22 cellular contexts compared by ENCODE assay signal in the genomic region with DNA sequence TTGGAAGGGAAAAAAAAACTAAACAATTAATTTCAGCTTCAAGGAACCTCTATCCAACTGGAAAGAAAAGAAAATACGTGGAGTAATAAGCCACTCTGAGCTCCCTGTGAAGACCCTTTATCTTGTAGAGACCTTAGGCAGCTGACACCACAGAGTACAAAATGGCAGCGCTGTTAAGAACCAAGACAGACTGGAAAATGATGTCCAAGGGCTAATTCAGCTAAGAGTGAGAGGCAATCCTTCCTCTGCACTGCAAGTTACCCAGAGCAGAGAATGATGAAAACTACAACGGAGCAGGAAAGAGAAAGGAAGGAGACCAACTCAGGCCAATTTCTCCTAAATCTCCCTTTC. TPM values are rescaled to one million over a fixed set of nuclear protein-coding genes. Genes with fewer than 3 reads are reported as not detected.
A peak's percentile ranks its signal among the peaks of the same experiment; 100 is the strongest.
DNase-seq lines count a peak whose midpoint lies in the region; ATAC-seq and TF ChIP-seq lines count a peak whose summit lies in the region.
"Had no signal": no experiment of that assay in that cellular context is flagged by ENCODE, and none has a peak within 500 bp of the region (broad histone marks: within the 10 kb centered on the region; RNA-seq: fewer than 3 reads in every experiment).

No MANE protein-coding gene starts in this region.

- BruUV-seq in PC-3 (replicated peaks; lab: Mats Ljungman, UMichigan) = no TSS peak

- H3K9me3 Mint-ChIP-seq in activated naive CD4-positive, alpha-beta T cell treated with anti-CD3 and anti-CD28 coated beads, Interleukin-2, amount 50 U/mL, for 24 hours = peaks cover 7% of the 10 kb centered on the region
- H3K9me3 Mint-ChIP-seq in activated naive CD4-positive, alpha-beta T cell treated with anti-CD3 and anti-CD28 coated beads for 36 hours = no peaks in the 10 kb centered on the region
- no peaks in the 10 kb centered on the region for H3K9me3 Mint-ChIP-seq in progenitor cell of endocrine pancreas (ENCODE audit: low read depth)
- H3K9me3 Mint-ChIP-seq: stimulated activated naive CD8-positive, alpha-beta T cell treated with anti-CD3 and anti-CD28 coated beads, Interleukin-15, amount 100 ng/mL, for 72 hours had no signal

- peak overlapping the region; percentile 62 for H3K4me2 ChIP-seq in PC-3 (ENCODE audit: low read length)

- no peaks in the 10 kb centered on the region for H3K9me3 ChIP-seq in PC-3 (ENCODE audit: low read length)
- no peaks in the 10 kb centered on the region for H3K9me3 ChIP-seq in iPS-15b (ENCODE audit: control insufficient read depth, insufficient read depth, low read length)
- H3K9me3 ChIP-seq: breast epithelium, esophagus squamous epithelium, SJSA1, upper lobe of left lung had no signal

- peak overlapping the region; percentile 20; the same call in 1 of the 2 replicates for H3K9ac ChIP-seq in PC-3 (ENCODE audit: low read length)
- H3K9ac ChIP-seq in iPS-15b (ENCODE audit: low read depth, low read length) = no peak overlapping the region

- POLR2A ChIA-PET in PC-3 (lab: Charles Lee; ENCODE audit: unreplicated experiment) = no interaction called here

- no peak overlapping the region for H3K4me3 Mint-ChIP-seq in activated naive CD4-positive, alpha-beta T cell treated with anti-CD3 and anti-CD28 coated beads, Interleukin-2, amount 50 U/mL, for 24 hours
- H3K4me3 Mint-ChIP-seq in activated naive CD4-positive, alpha-beta T cell treated with anti-CD3 and anti-CD28 coated beads for 36 hours = no peak overlapping the region
- no peak overlapping the region for H3K4me3 Mint-ChIP-seq in progenitor cell of endocrine pancreas (ENCODE audit: low read depth)
- H3K4me3 Mint-ChIP-seq: activated CD4-positive, alpha-beta T cell treated with anti-CD3 and anti-CD28 coated beads for 36 hours; activated naive CD8-positive, alpha-beta T cell treated with anti-CD3 and anti-CD28 coated beads for 36 hours; stimulated activated naive CD8-positive, alpha-beta T cell treated with anti-CD3 and anti-CD28 coated beads, Interleukin-15, amount 100 ng/mL, for 72 hours had no signal

- no peaks in the 10 kb centered on the region for H3K79me2 ChIP-seq in PC-3 (ENCODE audit: low read length)

- H3K27me3 ChIP-seq in PC-3 (ENCODE audit: low read length) (no peaks in the 10 kb centered on the region), iPS-15b (ENCODE audit: control insufficient read depth, insufficient read depth, low read length) (no peaks in the 10 kb centered on the region)
- H3K27me3 ChIP-seq: breast epithelium, esophagus squamous epithelium, SJSA1, upper lobe of left lung had no signal

- CTCF ChIA-PET in activated naive CD4-positive, alpha-beta T cell treated with anti-CD3 and anti-CD28 coated beads for 36 hours (lab: Charles Lee) = interaction anchor here (1.1 kb wide), 1 partner anchor 267 kb away, joined by 3 read pairs; no protein-coding TSS in a partner anchor
- CTCF ChIA-PET in PC-3 (lab: Charles Lee) = no interaction called here

- no peaks in the 10 kb centered on the region for H3K9me2 ChIP-seq in PC-3 (replicated peaks; ENCODE audit: low read length)

- H3K27me3 Mint-ChIP-seq in activated naive CD4-positive, alpha-beta T cell treated with anti-CD3 and anti-CD28 coated beads, Interleukin-2, amount 50 U/mL, for 24 hours = no peaks in the 10 kb centered on the region
- no peaks in the 10 kb centered on the region for H3K27me3 Mint-ChIP-seq in activated naive CD4-positive, alpha-beta T cell treated with anti-CD3 and anti-CD28 coated beads for 36 hours (ENCODE audit: low read depth)
- no peaks in the 10 kb centered on the region for H3K27me3 Mint-ChIP-seq in progenitor cell of endocrine pancreas
- H3K27me3 Mint-ChIP-seq: activated CD4-positive, alpha-beta T cell treated with anti-CD3 and anti-CD28 coated beads for 36 hours; activated naive CD8-positive, alpha-beta T cell treated with anti-CD3 and anti-CD28 coated beads for 36 hours; stimulated activated naive CD8-positive, alpha-beta T cell treated with anti-CD3 and anti-CD28 coated beads, Interleukin-15, amount 100 ng/mL, for 72 hours had no signal

- peak overlapping the region; percentile 4 for H3K27ac Mint-ChIP-seq in activated naive CD4-positive, alpha-beta T cell treated with anti-CD3 and anti-CD28 coated beads, Interleukin-2, amount 50 U/mL, for 24 hours
- H3K27ac Mint-ChIP-seq in activated naive CD4-positive, alpha-beta T cell treated with anti-CD3 and anti-CD28 coated beads for 36 hours = no peak overlapping the region
- peak overlapping the region; percentile 24 for H3K27ac Mint-ChIP-seq in progenitor cell of endocrine pancreas
- H3K27ac Mint-ChIP-seq: activated naive CD8-positive, alpha-beta T cell treated with anti-CD3 and anti-CD28 coated beads for 36 hours; stimulated activated naive CD8-positive, alpha-beta T cell treated with anti-CD3 and anti-CD28 coated beads, Interleukin-15, amount 100 ng/mL, for 72 hours had no signal

- intact Hi-C loops in activated naive CD4-positive, alpha-beta T cell treated with anti-CD3 and anti-CD28 coated beads for 36 hours (cut with micrococcal nuclease) = no loop called here
- intact Hi-C loops in PC-3 (cut with micrococcal nuclease) = no loop called here

- no peak for TF ChIP-seq CTCF in PC-3 (conservative IDR thresholded peaks at IDR 0.05; ENCODE audit: low read depth, low read length)
- no peak for TF ChIP-seq CTCF in progenitor cell of endocrine pancreas (IDR thresholded peaks at IDR 0.05; ENCODE audit: unreplicated experiment)

- H3K36me3 ChIP-seq in PC-3 (ENCODE audit: low read depth, low read length) = peaks cover 6% of the 10 kb centered on the region; the same call in 1 of the 2 replicates
- no peaks in the 10 kb centered on the region for H3K36me3 ChIP-seq in iPS-15b (ENCODE audit: control insufficient read depth, insufficient read depth, low read length)
- H3K36me3 ChIP-seq: breast epithelium had no signal

- DNase-seq in activated naive CD4-positive, alpha-beta T cell treated with anti-CD3 and anti-CD28 coated beads for 36 hours = no peak
- DNase-seq in PC-3 (no peak), progenitor cell of endocrine pancreas (ENCODE audit: low spot score, unreplicated experiment) (no peak), GF-D8 (lab: John Stamatoyannopoulos, UW) (no peak)
- DNase-seq: 8988T; activated CD4-positive, alpha-beta T cell treated with anti-CD3 and anti-CD28 coated beads for 36 hours; activated naive CD8-positive, alpha-beta T cell treated with anti-CD3 and anti-CD28 coated beads for 36 hours; activated T-cell treated with anti-CD3 and anti-CD28 coated beads for 4 hours; C1 segment of cervical spinal cord; esophagus squamous epithelium; head of caudate nucleus; NCI-H526 treated with DMSO at 0.1 percent for 48 hours; occipital lobe; stimulated activated naive CD8-positive, alpha-beta T cell treated with anti-CD3 and anti-CD28 coated beads, Interleukin-15, amount 100 ng/mL, for 72 hours; upper lobe of left lung had no signal

- H4K20me1 ChIP-seq in PC-3 (ENCODE audit: low read length) = no peaks in the 10 kb centered on the region

- H3K4me3 ChIP-seq in PC-3 (ENCODE audit: low read length) (no peak overlapping the region), iPS-15b (ENCODE audit: low read depth, low read length) (peak overlapping the region; percentile 1)
- H3K4me3 ChIP-seq: breast epithelium, esophagus squamous epithelium, SJSA1, upper lobe of left lung had no signal

- peaks cover 33% of the 10 kb centered on the region for H3K4me1 Mint-ChIP-seq in activated naive CD4-positive, alpha-beta T cell treated with anti-CD3 and anti-CD28 coated beads, Interleukin-2, amount 50 U/mL, for 24 hours
- peaks cover 25% of the 10 kb centered on the region for H3K4me1 Mint-ChIP-seq in activated naive CD4-positive, alpha-beta T cell treated with anti-CD3 and anti-CD28 coated beads for 36 hours (ENCODE audit: low read depth)
- H3K4me1 Mint-ChIP-seq in progenitor cell of endocrine pancreas (ENCODE audit: low read depth) = peaks cover 5% of the 10 kb centered on the region

- H3F3A ChIP-seq in PC-3 (ENCODE audit: low read length, unreplicated experiment) = no peaks in the 10 kb centered on the region

- peak overlapping the region; percentile 90 for H3K27ac ChIP-seq in PC-3 (ENCODE audit: low read length)
- H3K27ac ChIP-seq: esophagus squamous epithelium, SJSA1, upper lobe of left lung had no signal

- no peak overlapping the region for H2AFZ ChIP-seq in PC-3 (ENCODE audit: low read length)

- H3K4me1 ChIP-seq in PC-3 (ENCODE audit: insufficient read depth, low read length) (peaks cover 12% of the 10 kb centered on the region), iPS-15b (ENCODE audit: control insufficient read depth, insufficient read depth, low read length) (peaks cover 8% of the 10 kb centered on the region)
- H3K4me1 ChIP-seq: breast epithelium, SJSA1, upper lobe of left lung had no signal

- ATAC-seq in PC-3 (no peak), GM21619 (IDR thresholded peaks at IDR 0.05; ENCODE audit: unreplicated experiment) (no peak), GM21390 (IDR thresholded peaks at IDR 0.05; ENCODE audit: unreplicated experiment) (no peak)
- ATAC-seq: activated CD4-positive, alpha-beta T cell treated with anti-CD3 and anti-CD28 coated beads for 36 hours; sciatic nerve; stimulated activated naive CD8-positive, alpha-beta T cell treated with anti-CD3 and anti-CD28 coated beads, Interleukin-15, amount 100 ng/mL, for 72 hours had no signal

- H3K36me3 Mint-ChIP-seq in activated naive CD4-positive, alpha-beta T cell treated with anti-CD3 and anti-CD28 coated beads, Interleukin-2, amount 50 U/mL, for 24 hours = peaks cover 18% of the 10 kb centered on the region
- peaks cover 15% of the 10 kb centered on the region for H3K36me3 Mint-ChIP-seq in activated naive CD4-positive, alpha-beta T cell treated with anti-CD3 and anti-CD28 coated beads for 36 hours (ENCODE audit: low read depth)
- peaks cover 10% of the 10 kb centered on the region for H3K36me3 Mint-ChIP-seq in progenitor cell of endocrine pancreas (ENCODE audit: insufficient read depth)

RNA-seq across cellular contexts. Expression of gene ZNF148, which starts 56.7 kb away (rescaled TPM):
- total RNA-seq in activated naive CD4-positive, alpha-beta T cell treated with anti-CD3 and anti-CD28 coated beads for 36 hours = 10 to 100 TPM; 20.3 to 22.2 TPM
- total RNA-seq in PC-3 (2014; rRNA removed) (18.1 and 23.3 TPM in 2 replicates), progenitor cell of endocrine pancreas (48.6 and 53.7 TPM in 2 replicates)
